ENCODE assay signal across 24 cellular contexts in genomic region chr2:28103611-28104010, GRCh38.
DNase-seq lines count a peak whose midpoint lies in the region; ATAC-seq, FAIRE-seq and TF ChIP-seq lines count a peak whose summit lies in the region.
"Had no signal": no experiment of that assay in that cellular context is flagged by ENCODE, and none has a peak within 500 bp of the region (broad histone marks: within the 10 kb centered on the region; RNA-seq: fewer than 3 reads in every experiment).

No MANE protein-coding gene starts in this region.

- H3K9me3 ChIP-seq in breast epithelium = no peaks in the 10 kb centered on the region
- H3K9me3 ChIP-seq in astrocyte (ENCODE audit: insufficient read depth, low read depth, low read length) = no peaks in the 10 kb centered on the region
- no peaks in the 10 kb centered on the region for H3K9me3 ChIP-seq in osteoblast (ENCODE audit: low read depth, low read length)
- H3K9me3 ChIP-seq in thoracic aorta = no peaks in the 10 kb centered on the region
- H3K9me3 ChIP-seq: BE2C, Caco-2 had no signal

- no peaks in the 10 kb centered on the region for H3K4me1 ChIP-seq in breast epithelium
- peaks cover 17% of the 10 kb centered on the region for H3K4me1 ChIP-seq in astrocyte (ENCODE audit: insufficient read depth, low read length)
- peaks cover 50% of the 10 kb centered on the region for H3K4me1 ChIP-seq in osteoblast (ENCODE audit: insufficient read depth, low read length)
- H3K4me1 ChIP-seq in thoracic aorta (ENCODE audit: control insufficient read depth in 1 of 2, low read depth in 2 of 2) = peaks cover 28 to 50% of the 10 kb centered on the region in 2 donors
- H3K4me1 ChIP-seq: BE2C, Caco-2 had no signal

- H3K27me3 ChIP-seq in breast epithelium (no peaks in the 10 kb centered on the region), astrocyte (ENCODE audit: insufficient read depth, low read length) (no peaks in the 10 kb centered on the region), osteoblast (ENCODE audit: insufficient read depth, low read length) (no peaks in the 10 kb centered on the region), thoracic aorta (replicated peaks; ENCODE audit: insufficient read depth) (no peaks in the 10 kb centered on the region)
- H3K27me3 ChIP-seq: BE2C had no signal

- H2AFZ ChIP-seq in astrocyte (ENCODE audit: low read depth, low read length) (no peak overlapping the region), osteoblast (ENCODE audit: low read length) (no peak overlapping the region)
- H2AFZ ChIP-seq: GM23248 had no signal

- H3K9me3 Mint-ChIP-seq in MCF 10A (ENCODE audit: unreplicated experiment) (no peaks in the 10 kb centered on the region), astrocyte (ENCODE audit: unreplicated experiment) (no peaks in the 10 kb centered on the region)
- H3K9me3 Mint-ChIP-seq: CD4-positive, alpha-beta T cell had no signal

- H3K36me3 ChIP-seq in breast epithelium = no peaks in the 10 kb centered on the region
- H3K36me3 ChIP-seq in astrocyte (ENCODE audit: insufficient read depth, low read length) = no peaks in the 10 kb centered on the region
- no peaks in the 10 kb centered on the region for H3K36me3 ChIP-seq in osteoblast (ENCODE audit: insufficient read depth, low read length)
- no peaks in the 10 kb centered on the region for H3K36me3 ChIP-seq in thoracic aorta
- H3K36me3 ChIP-seq: BE2C had no signal

- no peaks in the 10 kb centered on the region for H4K20me1 ChIP-seq in astrocyte (ENCODE audit: insufficient read depth, low read length)
- no peaks in the 10 kb centered on the region for H4K20me1 ChIP-seq in osteoblast (ENCODE audit: insufficient read depth, low read length)

- no peak for FAIRE-seq in astrocyte (lab: Jason Lieb, UNC)
- FAIRE-seq: GM19239 had no signal

- H3K4me1 Mint-ChIP-seq in MCF 10A (ENCODE audit: insufficient read depth, unreplicated experiment) (peaks cover 7% of the 10 kb centered on the region), astrocyte (ENCODE audit: low read depth, unreplicated experiment) (peaks cover 14% of the 10 kb centered on the region)

- no peak for TF ChIP-seq POLR2A in breast epithelium (IDR thresholded peaks at IDR 0.05)

- POLR2A ChIA-PET in MCF 10A (lab: Yijun Ruan, JAX) = interaction anchor here (0.7 to 1.0 kb wide), 2 partner anchors 22 to 32 kb away, joined by 3 to 4 read pairs; no protein-coding TSS in a partner anchor

- TF ChIP-seq CTCF in breast epithelium (IDR thresholded peaks at IDR 0.05) (no peak), MCF 10A (IDR thresholded peaks at IDR 0.05; ENCODE audit: unreplicated experiment) (no peak), astrocyte (IDR thresholded peaks at IDR 0.05; ENCODE audit: insufficient read depth, low read depth, low read length) (no peak), osteoblast (IDR thresholded peaks at IDR 0.05; ENCODE audit: extremely low read depth, low read depth, low read length) (no peak), thoracic aorta (IDR thresholded peaks at IDR 0.05) (no peak)

- H3K27ac Mint-ChIP-seq in MCF 10A (ENCODE audit: low read depth, unreplicated experiment) (no peak overlapping the region), astrocyte (ENCODE audit: unreplicated experiment) (no peak overlapping the region)
- H3K27ac Mint-ChIP-seq: CD4-positive, alpha-beta T cell had no signal

- CTCF ChIA-PET in MCF 10A (lab: Yijun Ruan, JAX) = no interaction called here

- H3K4me3 ChIP-seq in breast epithelium (no peak overlapping the region), astrocyte (ENCODE audit: insufficient read depth, low read depth, low read length) (no peak overlapping the region), osteoblast (ENCODE audit: insufficient read depth, low read length) (no peak overlapping the region), thoracic aorta (no peak overlapping the region)
- H3K4me3 ChIP-seq: GM23248 had no signal

- H3K79me2 ChIP-seq in astrocyte (ENCODE audit: insufficient read depth, low read length) (no peaks in the 10 kb centered on the region), osteoblast (ENCODE audit: insufficient read depth, low read length) (peaks cover 3% of the 10 kb centered on the region)

- H3K36me3 Mint-ChIP-seq in MCF 10A (ENCODE audit: insufficient read depth, unreplicated experiment) = peaks cover 5% of the 10 kb centered on the region
- no peaks in the 10 kb centered on the region for H3K36me3 Mint-ChIP-seq in astrocyte (ENCODE audit: low read depth, unreplicated experiment)

- DNase-seq in breast epithelium (ENCODE audit: low spot score in 2 of 2) (no peak), MCF 10A (ENCODE audit: unreplicated experiment) (no peak), astrocyte (ENCODE audit: low read depth) (no peak), osteoblast (ENCODE audit: insufficient read length, low spot score, missing footprints) (no peak), thoracic aorta (ENCODE audit: low spot score) (no peak), NCI-H2227 (lab: John Stamatoyannopoulos, UW; ENCODE audit: unreplicated experiment) (no peak)
- DNase-seq in stimulated activated CD8-positive, alpha-beta memory T cell treated with anti-CD3 and anti-CD28 coated beads, Interleukin-4, amount 100 ng/mL, for 48 hours = no peak
- DNase-seq: BE2C; Caco-2; CD4-positive, alpha-beta T cell; GDM1; GM23248; HCEC 1CT; KBM-7; MV-4-11; NCI-H1694 treated with DMSO at 0.1 percent for 48 hours; NCI-H2107; NCI-H345; NCI-H526; PC-3; RPMI8226 had no signal

- no peak for ATAC-seq in thoracic aorta (ENCODE audit: insufficient number of reproducible peaks, low FRiP score, low read depth)
- ATAC-seq in HG03135 (IDR thresholded peaks at IDR 0.05; ENCODE audit: unreplicated experiment) = no peak
- ATAC-seq: PC-3 had no signal

- no TSS peak for BruUV-seq in MCF 10A (replicated peaks; lab: Mats Ljungman, UMichigan)

- H3K27ac ChIP-seq in breast epithelium (peak overlapping the region; percentile 11 to 84), astrocyte (ENCODE audit: low read depth, low read length) (no peak overlapping the region), osteoblast (ENCODE audit: low read depth, low read length) (peak overlapping the region; percentile 83), thoracic aorta (peak overlapping the region; percentile 58 to 60)
- H3K27ac ChIP-seq: 22Rv1 had no signal

- H3K4me2 ChIP-seq in astrocyte (ENCODE audit: low read length) (peak overlapping the region; percentile 1), osteoblast (ENCODE audit: insufficient read depth, low read length) (no peak overlapping the region)

- no peak overlapping the region for H3K9ac ChIP-seq in astrocyte (ENCODE audit: low read length)
- H3K9ac ChIP-seq: GM23248 had no signal

- intact Hi-C loops in breast epithelium (cut with DNase I; ENCODE audit: low total_unique reads) (no loop called here), MCF 10A (cut with micrococcal nuclease) (no loop called here)

- H3K27me3 Mint-ChIP-seq in MCF 10A (ENCODE audit: insufficient read depth, unreplicated experiment) (no peaks in the 10 kb centered on the region), astrocyte (ENCODE audit: low read depth, unreplicated experiment) (no peaks in the 10 kb centered on the region)
- H3K27me3 Mint-ChIP-seq: CD4-positive, alpha-beta T cell had no signal

- H3K4me3 Mint-ChIP-seq in MCF 10A (ENCODE audit: unreplicated experiment) = no peak overlapping the region
- H3K4me3 Mint-ChIP-seq in astrocyte (ENCODE audit: unreplicated experiment) = no peak overlapping the region
- H3K4me3 Mint-ChIP-seq: CD4-positive, alpha-beta T cell had no signal
